In genomic region chr3:160968731-160969130, GRCh38 we compare ENCODE assay signal across 24 cellular contexts.
DNase-seq lines count a peak whose midpoint lies in the region; ATAC-seq and TF ChIP-seq lines count a peak whose summit lies in the region.
"Had no signal": no experiment of that assay in that cellular context is flagged by ENCODE, and none has a peak within 500 bp of the region (broad histone marks: within the 10 kb centered on the region; RNA-seq: fewer than 3 reads in every experiment).

No MANE protein-coding gene starts in this region.

- intact Hi-C loops in Right ventricle myocardium superior (cut with DNase I), result no loop called here
- intact Hi-C loops in left cardiac atrium (cut with DNase I), result no loop called here

- no peaks in the 10 kb centered on the region for H3K27me3 ChIP-seq in adipocyte (replicated peaks; ENCODE audit: control insufficient read depth, insufficient read depth, low read length)
- H3K27me3 ChIP-seq: gastrocnemius medialis, ovary, right lobe of liver, uterus had no signal

- no peaks in the 10 kb centered on the region for H3K4me1 Mint-ChIP-seq in stimulated activated effector memory CD8-positive, alpha-beta T cell treated with anti-CD3 and anti-CD28 coated beads, Interleukin-12 subunit alpha, Interleukin-12 subunit beta, amount 100 ng/mL, for 72 hours
- H3K4me1 Mint-ChIP-seq: memory B cell had no signal

- ATAC-seq in Right ventricle myocardium superior (ENCODE audit: poor library complexity) (peak; percentile 31), left cardiac atrium (no peak), GM18873 (IDR thresholded peaks at IDR 0.05; ENCODE audit: low FRiP score, unreplicated experiment) (no peak), GM19452 (IDR thresholded peaks at IDR 0.05; ENCODE audit: unreplicated experiment) (no peak)
- no peak for ATAC-seq in stimulated activated effector memory CD8-positive, alpha-beta T cell treated with anti-CD3 and anti-CD28 coated beads, Interleukin-12 subunit alpha, Interleukin-12 subunit beta, amount 100 ng/mL, for 72 hours
- ATAC-seq: A549, K562, right lobe of liver had no signal

- no peak for DNase-seq in Right ventricle myocardium superior
- no peak for DNase-seq in left cardiac atrium
- DNase-seq in adipocyte (ENCODE audit: low read depth), result peak; percentile 43
- peak; percentile 2 to 28 for DNase-seq in foreskin fibroblast
- no peak for DNase-seq in stimulated activated effector memory CD8-positive, alpha-beta T cell treated with anti-CD3 and anti-CD28 coated beads, Interleukin-12 subunit alpha, Interleukin-12 subunit beta, amount 100 ng/mL, for 72 hours (ENCODE audit: low spot score in 2 of 2)
- DNase-seq in AML-193 (lab: John Stamatoyannopoulos, UW), result no peak
- DNase-seq: activated naive CD4-positive, alpha-beta T cell treated with anti-CD3 and anti-CD28 coated beads, Interleukin-2, amount 50 U/mL, for 16 hours; activated T-cell treated with anti-CD3 and anti-CD28 coated beads, Interleukin-2, amount 50 U/mL, for 48 hours; cortex of kidney; gastrocnemius medialis; GF-D8; kidney glomerular epithelial cell; MM.1S; naive B cell; ovary; right lobe of liver; stimulated activated CD4-positive, alpha-beta T cell treated with anti-CD3 and anti-CD28 coated beads, Interleukin-15, amount 100 ng/mL, for 24 hours; substantia nigra; uterus had no signal

- TF ChIP-seq CTCF in foreskin fibroblast (IDR thresholded peaks at IDR 0.05; ENCODE audit: low read depth, low read length), result no peak

- H3K9me3 Mint-ChIP-seq in stimulated activated effector memory CD8-positive, alpha-beta T cell treated with anti-CD3 and anti-CD28 coated beads, Interleukin-12 subunit alpha, Interleukin-12 subunit beta, amount 100 ng/mL, for 72 hours, result peaks cover 3% of the 10 kb centered on the region

- no peak overlapping the region for H3K4me3 ChIP-seq in adipocyte (ENCODE audit: low read length)
- H3K4me3 ChIP-seq in foreskin fibroblast (ENCODE audit: low read depth in 1 of 2, low read length in 2 of 2), result no peak overlapping the region
- H3K4me3 ChIP-seq: A549, gastrocnemius medialis, K562, ovary, right lobe of liver, uterus had no signal

- no peak overlapping the region for H3K27ac Mint-ChIP-seq in stimulated activated effector memory CD8-positive, alpha-beta T cell treated with anti-CD3 and anti-CD28 coated beads, Interleukin-12 subunit alpha, Interleukin-12 subunit beta, amount 100 ng/mL, for 72 hours
- H3K27ac Mint-ChIP-seq: memory B cell, naive B cell had no signal

- no peaks in the 10 kb centered on the region for H3K36me3 ChIP-seq in adipocyte (ENCODE audit: control insufficient read depth, insufficient read depth, low read length, severe bottlenecking)
- H3K36me3 ChIP-seq: gastrocnemius medialis, ovary, right lobe of liver, uterus had no signal

- no peaks in the 10 kb centered on the region for H3K36me3 Mint-ChIP-seq in stimulated activated effector memory CD8-positive, alpha-beta T cell treated with anti-CD3 and anti-CD28 coated beads, Interleukin-12 subunit alpha, Interleukin-12 subunit beta, amount 100 ng/mL, for 72 hours

- no peak overlapping the region for H3K9ac ChIP-seq in adipocyte (ENCODE audit: low read length)

- no peak overlapping the region for H3K4me3 Mint-ChIP-seq in stimulated activated effector memory CD8-positive, alpha-beta T cell treated with anti-CD3 and anti-CD28 coated beads, Interleukin-12 subunit alpha, Interleukin-12 subunit beta, amount 100 ng/mL, for 72 hours
- H3K4me3 Mint-ChIP-seq: memory B cell, naive B cell had no signal

- H3K4me1 ChIP-seq in adipocyte (ENCODE audit: control insufficient read depth, insufficient read depth, low read length), result no peaks in the 10 kb centered on the region
- H3K4me1 ChIP-seq: A549, right lobe of liver, uterus had no signal

- H3K9me3 ChIP-seq in adipocyte (ENCODE audit: control insufficient read depth, low read length), result no peaks in the 10 kb centered on the region
- H3K9me3 ChIP-seq: A549, gastrocnemius medialis, right lobe of liver, uterus had no signal

Comparison
In these comparisons a context has a peak if more than half of its experiments do, and no peak if none do; other contexts are left out.
1. DNase-seq: peak in adipocyte (single experiment) and foreskin fibroblast (2 of 2); none in Right ventricle myocardium superior (single experiment), left cardiac atrium (single experiment), stimulated activated effector memory CD8-positive, alpha-beta T cell treated with anti-CD3 and anti-CD28 coated beads, Interleukin-12 subunit alpha, Interleukin-12 subunit beta, amount 100 ng/mL, for 72 hours (0 of 2) and AML-193 (0 of 2).